In genomic region chr9:123544007-123544827, GRCh38 we compare ENCODE assay signal across 9 cellular contexts.
DNase-seq lines count a peak whose midpoint lies in the region; ATAC-seq lines count a peak whose summit lies in the region.
"Had no signal": no experiment of that assay in that cellular context is flagged by ENCODE, and none has a peak within 500 bp of the region (broad histone marks: within the 10 kb centered on the region; RNA-seq: fewer than 3 reads in every experiment).

No MANE protein-coding gene starts in this region.

- no peak overlapping the region for H3K27ac ChIP-seq in Karpas-422 (ENCODE audit: low read length)

- peaks cover 3% of the 10 kb centered on the region; the same call in 1 of the 2 replicates for H3K4me1 ChIP-seq in Karpas-422 (ENCODE audit: low read length)

- H3K9me3 Mint-ChIP-seq in activated T-helper 17 cell treated with anti-CD3 and anti-CD28 coated beads, Interleukin-2, amount 50 U/mL, for 72 hours, result no peaks in the 10 kb centered on the region
- H3K9me3 Mint-ChIP-seq: CD4-positive, CD25-positive, alpha-beta regulatory T cell had no signal

- no peaks in the 10 kb centered on the region for H3K9me3 ChIP-seq in Karpas-422 (ENCODE audit: low read length)

- H3K4me1 Mint-ChIP-seq in activated T-helper 17 cell treated with anti-CD3 and anti-CD28 coated beads, Interleukin-2, amount 50 U/mL, for 72 hours, result peaks cover under 1% of the 10 kb centered on the region

- no peak for ATAC-seq in activated T-helper 17 cell treated with anti-CD3 and anti-CD28 coated beads, Interleukin-2, amount 50 U/mL, for 72 hours (replicated peaks)
- no peak for ATAC-seq in HG02571 (IDR thresholded peaks at IDR 0.05; ENCODE audit: unreplicated experiment)

- no peaks in the 10 kb centered on the region for H3K27me3 ChIP-seq in Karpas-422 (ENCODE audit: low read length)

- H3K4me3 ChIP-seq in Karpas-422 (ENCODE audit: low read length), result no peak overlapping the region

- H2AFZ ChIP-seq in Karpas-422 (ENCODE audit: low read length), result no peak overlapping the region

- H3K27me3 Mint-ChIP-seq in activated T-helper 17 cell treated with anti-CD3 and anti-CD28 coated beads, Interleukin-2, amount 50 U/mL, for 72 hours, result no peaks in the 10 kb centered on the region
- H3K27me3 Mint-ChIP-seq: CD4-positive, CD25-positive, alpha-beta regulatory T cell had no signal

- H3K36me3 Mint-ChIP-seq in activated T-helper 17 cell treated with anti-CD3 and anti-CD28 coated beads, Interleukin-2, amount 50 U/mL, for 72 hours (ENCODE audit: low read depth), result no peaks in the 10 kb centered on the region

- H3K79me2 ChIP-seq in Karpas-422 (ENCODE audit: low read length), result no peaks in the 10 kb centered on the region

- H4K20me1 ChIP-seq in Karpas-422 (ENCODE audit: insufficient read depth, low read depth, low read length), result 0 out of 2 replicates have a peak, but pooled peaks cover 3% of the 10 kb centered on the region

- H3K9me2 ChIP-seq in Karpas-422 (replicated peaks; ENCODE audit: insufficient read depth, low read length), result no peaks in the 10 kb centered on the region

- H3K27ac Mint-ChIP-seq in activated T-helper 17 cell treated with anti-CD3 and anti-CD28 coated beads, Interleukin-2, amount 50 U/mL, for 72 hours, result no peak overlapping the region

- no peak overlapping the region for H3K9ac ChIP-seq in Karpas-422 (ENCODE audit: low read length)

- DNase-seq in NCI-H2081 (lab: John Stamatoyannopoulos, UW) (peak; percentile 23 to 51), NCI-H2081 treated with DMSO at 0.1 percent for 48 hours (lab: John Stamatoyannopoulos, UW) (no peak), Karpas-422 (peak; percentile 64), SKM-1 (lab: John Stamatoyannopoulos, UW; ENCODE audit: unreplicated experiment) (peak; percentile 25), fibroblast of the conjunctiva (ENCODE audit: low read depth) (peak; percentile 22), pulmonary artery endothelial cell (ENCODE audit: low read depth, low spot score) (peak; percentile 7)

- no peak overlapping the region for H3K4me3 Mint-ChIP-seq in activated T-helper 17 cell treated with anti-CD3 and anti-CD28 coated beads, Interleukin-2, amount 50 U/mL, for 72 hours
- H3K4me3 Mint-ChIP-seq: CD4-positive, CD25-positive, alpha-beta regulatory T cell had no signal

- no peak overlapping the region for H3K4me2 ChIP-seq in Karpas-422 (ENCODE audit: low read depth, low read length, poor library complexity, severe bottlenecking)

- no peaks in the 10 kb centered on the region for H3K36me3 ChIP-seq in Karpas-422 (ENCODE audit: insufficient read depth, low read length)
